In genomic region chr12:113965951-113966797, GRCh38 we compare ENCODE assay signal across 8 cellular contexts. TPM values are rescaled to one million over a fixed set of nuclear protein-coding genes. Genes with fewer than 3 reads are reported as not detected.
DNase-seq lines count a peak whose midpoint lies in the region; ATAC-seq and TF ChIP-seq lines count a peak whose summit lies in the region.

Gene RBM19, minus strand, starts transcription at chr12:113966325. Its CDS starts 98 bp downstream, at chr12:113966227.

- no peaks in the 10 kb centered on the region for H3K9me2 ChIP-seq in Loucy (replicated peaks; ENCODE audit: low read depth, low read length)

- H3K27me3 ChIP-seq in H7 (ENCODE audit: control insufficient read depth, insufficient read depth, low read length), result peaks cover 2% of the 10 kb centered on the region; the same call in 1 of the 2 replicates
- H3K27me3 ChIP-seq in Loucy (ENCODE audit: insufficient read depth, low read length, poor library complexity, severe bottlenecking), result no peaks in the 10 kb centered on the region

- peak within 1 kb of the TSS; percentile 97 to 100 for H3K27ac Mint-ChIP-seq in natural killer cell

- H3K4me2 ChIP-seq in Loucy (ENCODE audit: low read depth, low read length, poor library complexity, severe bottlenecking), result peak within 1 kb of the TSS; percentile 85

- no peaks in the 10 kb centered on the region for H4K20me1 ChIP-seq in Loucy (ENCODE audit: insufficient read depth, low read length, poor library complexity, severe bottlenecking)

- H3K4me1 ChIP-seq in Loucy (ENCODE audit: insufficient read depth, low read length, poor library complexity, severe bottlenecking), result peaks cover 16% of the 10 kb centered on the region

- in situ Hi-C loops in G401 (cut with HindIII; ENCODE audit: low sequenced_read_pairs), result no loop called here

- H3K4me3 Mint-ChIP-seq in natural killer cell, result peak within 1 kb of the TSS; percentile 100

- H3K27me3 Mint-ChIP-seq in natural killer cell (ENCODE audit: low read depth in 2 of 2), result peaks cover 20 to 26% of the 10 kb centered on the region in 2 donors

- peaks cover 37 to 38% of the 10 kb centered on the region in 2 donors for H3K4me1 Mint-ChIP-seq in natural killer cell

- TF ChIP-seq CTCF in Loucy (conservative IDR thresholded peaks at IDR 0.05; ENCODE audit: low read length) (peak; percentile 77), natural killer cell (IDR thresholded peaks at IDR 0.05) (peak; percentile 87)

- intact Hi-C loops in natural killer cell (cut with micrococcal nuclease), result loop anchor here (1.0 kb wide), 1 partner anchor 542 kb away; no protein-coding TSS in a partner anchor

- H3K9me3 ChIP-seq in Loucy (ENCODE audit: insufficient read depth, low read depth, low read length), result no peaks in the 10 kb centered on the region

- TF ChIP-seq POLR2A in Raji (IDR thresholded peaks at IDR 0.05; ENCODE audit: insufficient read depth, low read depth, low read length), result peak; percentile 79

- H3K36me3 ChIP-seq in H7 (replicated peaks; ENCODE audit: control insufficient read depth, insufficient read depth, low read length) (peaks cover 5% of the 10 kb centered on the region), Loucy (ENCODE audit: insufficient read depth, low read length) (peaks cover 11% of the 10 kb centered on the region; the same call in 1 of the 2 replicates)

- peak; percentile 99 to 100 (median 99) for ATAC-seq in natural killer cell

- H3K36me3 Mint-ChIP-seq in natural killer cell, result no peaks in the 10 kb centered on the region

- H3K4me3 ChIP-seq in H7 (ENCODE audit: insufficient read depth, low read depth, low read length) (peak within 1 kb of the TSS; percentile 55), Loucy (ENCODE audit: low read length, poor library complexity, severe bottlenecking) (peak within 1 kb of the TSS; percentile 83)

- H2AFZ ChIP-seq in Loucy (ENCODE audit: low read length), result peak within 1 kb of the TSS; percentile 93

- H3K9me3 Mint-ChIP-seq in natural killer cell, result no peaks in the 10 kb centered on the region

- peak; percentile 99 for DNase-seq in G401 (ENCODE audit: low spot score)
- peak; percentile 97 for DNase-seq in H7
- DNase-seq in activated T-helper 9 cell treated with anti-CD3 and anti-CD28 coated beads, Interleukin-2, amount 50 U/mL, for 16 hours (ENCODE audit: low read depth), result peak; percentile 96
- DNase-seq in fibroblast of peridontal ligament (ENCODE audit: extremely low read depth), result peak; percentile 97
- DNase-seq in natural killer cell, result peak; percentile 96
- peak; percentile 95 for DNase-seq in stimulated activated naive CD4-positive, alpha-beta T cell treated with Interleukin-2 at 50 U/mL for 16 hours (lab: John Stamatoyannopoulos, UW)

- H3K9ac ChIP-seq in Loucy (ENCODE audit: low read depth, low read length, poor library complexity, severe bottlenecking), result peak within 1 kb of the TSS; percentile 61

- no peaks in the 10 kb centered on the region for H3F3A ChIP-seq in Loucy (ENCODE audit: low read depth)

- H3K79me2 ChIP-seq in Loucy (ENCODE audit: insufficient read depth, low read length), result peaks cover 10% of the 10 kb centered on the region; the same call in 1 of the 2 replicates

RNA-seq across cellular contexts. Expression of gene RBM19, which starts in this region (rescaled TPM):
- 29.7 and 53.9 TPM in 2 replicates for total RNA-seq in G401 (2014; rRNA removed; shearing (Covaris generic))
- total RNA-seq in H7 (2014; rRNA removed; shearing (Covaris generic)), result 36.1 and 42.6 TPM in 2 replicates
- total RNA-seq in natural killer cell, result 10 to 100 TPM; 49.9 to 70.6 (median 60.9) TPM

Comparison
In these comparisons a context has a peak if more than half of its experiments do, and no peak if none do; other contexts are left out.
1. Peak in every context shown above with its lines: DNase-seq, ATAC-seq and H3K4me3 ChIP-seq.